In genomic region chr5:31410089-31410488, GRCh38 we compare ENCODE assay signal across 20 cellular contexts.
A peak's percentile ranks its signal among the peaks of the same experiment; 100 is the strongest.
DNase-seq lines count a peak whose midpoint lies in the region; FAIRE-seq and TF ChIP-seq lines count a peak whose summit lies in the region.
"Had no signal": no experiment of that assay in that cellular context is flagged by ENCODE, and none has a peak within 500 bp of the region (broad histone marks: within the 10 kb centered on the region; RNA-seq: fewer than 3 reads in every experiment).

No MANE protein-coding gene starts in this region.

- WGBS in mammary epithelial cell (ENCODE audit: low coverage, missing lambda C conversion rate): 91% methylated on average over 5 of the region's 5 CpGs

- no peak overlapping the region for H3K9ac ChIP-seq in mammary epithelial cell (ENCODE audit: insufficient read depth, low read length)
- H3K9ac ChIP-seq: BLaER1 treated with 17β-estradiol and CSF1 and Interleukin-3, amounts not matched to agents 10 nM and 100 nM; GM23248 had no signal

- intact Hi-C loops in mammary epithelial cell (cut with micrococcal nuclease) (loop anchor here (10.0 kb wide), 1 partner anchor 175 kb away; no protein-coding TSS in a partner anchor), breast epithelium (cut with DNase I; ENCODE audit: low total_unique reads) (no loop called here)

- H3K4me3 Mint-ChIP-seq in endothelial cell (ENCODE audit: unreplicated experiment): no peak overlapping the region
- no peak overlapping the region for H3K4me3 Mint-ChIP-seq in T-helper 2 cell treated with Interferon-gamma antibody and Interleukin-4, amounts not matched to agents 5 μg/mL and 100 μg/mL, for 36 hours
- H3K4me3 Mint-ChIP-seq: CD4-positive, CD25-positive, alpha-beta regulatory T cell had no signal

- in situ Hi-C loops in mammary epithelial cell (cut with MboI; ENCODE audit: low sequenced_read_pairs in 2 of 2): no loop called here

- H3K36me3 Mint-ChIP-seq in endothelial cell (ENCODE audit: low read depth, unreplicated experiment): peaks cover 24% of the 10 kb centered on the region
- peaks cover 47% of the 10 kb centered on the region for H3K36me3 Mint-ChIP-seq in T-helper 2 cell treated with Interferon-gamma antibody and Interleukin-4, amounts not matched to agents 5 μg/mL and 100 μg/mL, for 36 hours (ENCODE audit: low read depth)

- H3K27ac ChIP-seq in mammary epithelial cell (ENCODE audit: insufficient read depth, low read depth, low read length) (peak overlapping the region; percentile 1), breast epithelium (no peak overlapping the region)
- H3K27ac ChIP-seq: 22Rv1; BLaER1 treated with 17β-estradiol and CSF1 and Interleukin-3, amounts not matched to agents 10 nM and 100 nM; GM23248 had no signal

- H3K27me3 ChIP-seq in mammary epithelial cell (ENCODE audit: insufficient read depth, low read length) (no peaks in the 10 kb centered on the region), breast epithelium (no peaks in the 10 kb centered on the region)
- H3K27me3 ChIP-seq: BLaER1 treated with 17β-estradiol and CSF1 and Interleukin-3, amounts not matched to agents 10 nM and 100 nM had no signal

- H3K4me2 ChIP-seq in mammary epithelial cell (ENCODE audit: insufficient read depth, low read depth, low read length): no peak overlapping the region
- H3K4me2 ChIP-seq: BLaER1 treated with 17β-estradiol and CSF1 and Interleukin-3, amounts not matched to agents 10 nM and 100 nM had no signal

- no peaks in the 10 kb centered on the region for H4K20me1 ChIP-seq in mammary epithelial cell (ENCODE audit: insufficient read depth, low read length)
- H4K20me1 ChIP-seq: BLaER1 treated with 17β-estradiol and CSF1 and Interleukin-3, amounts not matched to agents 10 nM and 100 nM had no signal

- BruUV-seq in mammary epithelial cell (replicated peaks; lab: Mats Ljungman, UMichigan): no TSS peak

- TF ChIP-seq POLR2A in breast epithelium (IDR thresholded peaks at IDR 0.05) (no peak), H54 (IDR thresholded peaks at IDR 0.05; ENCODE audit: low read depth, low read length) (no peak)

- H3K9me3 Mint-ChIP-seq in endothelial cell (ENCODE audit: unreplicated experiment): no peaks in the 10 kb centered on the region
- H3K9me3 Mint-ChIP-seq in T-helper 2 cell treated with Interferon-gamma antibody and Interleukin-4, amounts not matched to agents 5 μg/mL and 100 μg/mL, for 36 hours: no peaks in the 10 kb centered on the region

- peaks cover 1% of the 10 kb centered on the region for H3K27me3 Mint-ChIP-seq in endothelial cell (ENCODE audit: unreplicated experiment)
- H3K27me3 Mint-ChIP-seq in T-helper 2 cell treated with Interferon-gamma antibody and Interleukin-4, amounts not matched to agents 5 μg/mL and 100 μg/mL, for 36 hours (ENCODE audit: low read depth): no peaks in the 10 kb centered on the region
- H3K27me3 Mint-ChIP-seq: CD4-positive, CD25-positive, alpha-beta regulatory T cell had no signal

- DNase-seq in mammary epithelial cell (no peak), breast epithelium (ENCODE audit: low spot score in 2 of 2) (no peak), endothelial cell (ENCODE audit: low spot score) (no peak), medulla oblongata (ENCODE audit: extremely low spot score) (peak; percentile 35), superior temporal gyrus (ENCODE audit: extremely low spot score) (peak; percentile 77), NCI-H69 (lab: John Stamatoyannopoulos, UW) (no peak), H54 (ENCODE audit: insufficient read length, low spot score) (no peak)
- DNase-seq in T-helper 2 cell treated with Interferon-gamma antibody and Interleukin-4, amounts not matched to agents 5 μg/mL and 100 μg/mL, for 36 hours (ENCODE audit: low spot score): no peak
- DNase-seq: AML-193; Calu3; CD4-positive, CD25-positive, alpha-beta regulatory T cell; DMS153; DMS79 treated with DMSO at 0.1 percent for 48 hours; EL; GM23248; H7 had no signal

- H3K4me1 Mint-ChIP-seq in endothelial cell (ENCODE audit: unreplicated experiment): peaks cover 18% of the 10 kb centered on the region
- H3K4me1 Mint-ChIP-seq in T-helper 2 cell treated with Interferon-gamma antibody and Interleukin-4, amounts not matched to agents 5 μg/mL and 100 μg/mL, for 36 hours (ENCODE audit: low read depth): peaks cover 4% of the 10 kb centered on the region

- no peak overlapping the region for H2AFZ ChIP-seq in mammary epithelial cell (ENCODE audit: low read depth, low read length)
- H2AFZ ChIP-seq: GM23248 had no signal

- H3K4me3 ChIP-seq in mammary epithelial cell (replicated peaks in 1 of 3; ENCODE audit: insufficient read depth in 1 of 3, low read depth in 2 of 3, low read length in 3 of 3) (no peak overlapping the region), breast epithelium (no peak overlapping the region)
- H3K4me3 ChIP-seq: BLaER1 treated with 17β-estradiol and CSF1 and Interleukin-3, amounts not matched to agents 10 nM and 100 nM; GM23248 had no signal

- peak overlapping the region; percentile 36 for H3K27ac Mint-ChIP-seq in endothelial cell (ENCODE audit: unreplicated experiment)
- H3K27ac Mint-ChIP-seq in T-helper 2 cell treated with Interferon-gamma antibody and Interleukin-4, amounts not matched to agents 5 μg/mL and 100 μg/mL, for 36 hours: no peak overlapping the region
- H3K27ac Mint-ChIP-seq: CD4-positive, CD25-positive, alpha-beta regulatory T cell had no signal

- H3K79me2 ChIP-seq in mammary epithelial cell (ENCODE audit: insufficient read depth, low read length): no peaks in the 10 kb centered on the region

- CTCF ChIA-PET in mammary epithelial cell (lab: Charles Lee; ENCODE audit: low non-redundant PET): no interaction called here

- dilution Hi-C loops in mammary epithelial cell (cut with HindIII; ENCODE audit: low sequenced_read_pairs): no loop called here

- H3K9me3 ChIP-seq in mammary epithelial cell (replicated peaks; ENCODE audit: insufficient read depth, low read length): no peaks in the 10 kb centered on the region
- H3K9me3 ChIP-seq in breast epithelium: no peaks in the 10 kb centered on the region
- H3K9me3 ChIP-seq: BLaER1 treated with 17β-estradiol and CSF1 and Interleukin-3, amounts not matched to agents 10 nM and 100 nM had no signal

- no peak for TF ChIP-seq CTCF in mammary epithelial cell (conservative IDR thresholded peaks at IDR 0.05 in 1 of 2, IDR thresholded peaks at IDR 0.05 in 1 of 2; ENCODE audit: extremely low read depth in 1 of 2, insufficient read depth in 1 of 2, low read depth in 1 of 2, low read length in 2 of 2)
- no peak for TF ChIP-seq CTCF in breast epithelium (IDR thresholded peaks at IDR 0.05)
- no peak for TF ChIP-seq CTCF in endothelial cell (IDR thresholded peaks at IDR 0.05; ENCODE audit: unreplicated experiment)

- peaks cover 44% of the 10 kb centered on the region for H3K4me1 ChIP-seq in mammary epithelial cell (ENCODE audit: insufficient read depth, low read length)
- no peaks in the 10 kb centered on the region for H3K4me1 ChIP-seq in breast epithelium
- H3K4me1 ChIP-seq: BLaER1 treated with 17β-estradiol and CSF1 and Interleukin-3, amounts not matched to agents 10 nM and 100 nM had no signal

- H3K36me3 ChIP-seq in mammary epithelial cell (ENCODE audit: insufficient read depth, low read length) (peaks cover 5% of the 10 kb centered on the region), breast epithelium (no peaks in the 10 kb centered on the region)

- no peak for FAIRE-seq in H54 (lab: Jason Lieb, UNC)
- FAIRE-seq: G401.6, GM12891 had no signal

Comparison
In these comparisons a context has a peak if more than half of its experiments do, and no peak if none do; other contexts are left out.
1. DNase-seq: peak in medulla oblongata (single experiment) and superior temporal gyrus (single experiment); none in mammary epithelial cell (single experiment), breast epithelium (0 of 2), endothelial cell (single experiment), NCI-H69 (single experiment), T-helper 2 cell treated with Interferon-gamma antibody and Interleukin-4, amounts not matched to agents 5 μg/mL and 100 μg/mL, for 36 hours (single experiment) and H54 (single experiment).